10 cellular contexts compared by ENCODE assay signal in genomic region chr11:61164610-61165424, GRCh38. TPM values are rescaled to one million over a fixed set of nuclear protein-coding genes. Genes with fewer than 3 reads are reported as not detected.
DNase-seq lines count a peak whose midpoint lies in the region; ATAC-seq, FAIRE-seq and TF ChIP-seq lines count a peak whose summit lies in the region.
"Had no signal": no experiment of that assay in that cellular context is flagged by ENCODE, and none has a peak within 500 bp of the region (broad histone marks: within the 10 kb centered on the region; RNA-seq: fewer than 3 reads in every experiment).

No MANE protein-coding gene starts in this region.

- H3K4me3 Mint-ChIP-seq in activated CD4-positive, alpha-beta T cell treated with anti-CD3 and anti-CD28 coated beads, Interleukin-2, amount 10 ng/mL, durations not matched to agents 24 days and 14 days = peak overlapping the region; percentile 61

- POLR2A ChIA-PET in GM12878 (lab: Charles Lee) = interaction anchor here (0.5 kb wide), 1 partner anchor 258 kb away, joined by 5 read pairs; no protein-coding TSS in a partner anchor

- H3K4me3 ChIP-seq in GM12878 (peak overlapping the region; percentile 44), prostate gland (no peak overlapping the region)
- H3K4me3 ChIP-seq: pancreas had no signal

- peak overlapping the region; percentile 91 for H3K27ac Mint-ChIP-seq in activated CD4-positive, alpha-beta T cell treated with anti-CD3 and anti-CD28 coated beads, Interleukin-2, amount 10 ng/mL, durations not matched to agents 24 days and 14 days

- H3K9me3 ChIP-seq in GM12878 (replicated peaks; ENCODE audit: control insufficient read depth, insufficient read depth, low read length) = peaks cover 3% of the 10 kb centered on the region
- H3K9me3 ChIP-seq in prostate gland = no peaks in the 10 kb centered on the region
- H3K9me3 ChIP-seq: pancreas had no signal

- H3K4me1 ChIP-seq in GM12878 (ENCODE audit: control insufficient read depth, insufficient read depth, low read length) (peaks cover 47% of the 10 kb centered on the region), prostate gland (replicated peaks) (peaks cover 5% of the 10 kb centered on the region)

- TF ChIP-seq POLR2A in GM12878 (IDR thresholded peaks at IDR 0.05; ENCODE audit: low read depth, low read length) (no peak), prostate gland (IDR thresholded peaks at IDR 0.05) (no peak)

- no peak for DNase-seq in activated CD4-positive, alpha-beta T cell treated with anti-CD3 and anti-CD28 coated beads, Interleukin-2, amount 10 ng/mL, durations not matched to agents 24 days and 14 days
- no peak for DNase-seq in activated CD4-positive, alpha-beta T cell treated with anti-CD3 and anti-CD28 coated beads for 4 hours
- DNase-seq in NCI-H345 (lab: John Stamatoyannopoulos, UW) (peak; percentile 67), GM12878 (ENCODE audit: low read depth, low spot score) (no peak), prostate gland (ENCODE audit: low spot score) (peak; percentile 61)
- DNase-seq in stimulated activated CD4-positive, alpha-beta T cell treated with anti-CD3 and anti-CD28 coated beads, Interleukin-2, amount 100 ng/mL, for 24 hours = no peak
- DNase-seq: pancreas had no signal

- H3K9me3 Mint-ChIP-seq in activated CD4-positive, alpha-beta T cell treated with anti-CD3 and anti-CD28 coated beads, Interleukin-2, amount 10 ng/mL, durations not matched to agents 24 days and 14 days = no peaks in the 10 kb centered on the region

- in situ Hi-C loops in GM12878 (cut with MboI) = no loop called here

- WGBS in GM12878 (ENCODE audit: insufficient coverage, insufficient replicate concordance, low lambda C conversion rate, missing lambda C conversion rate) = 12% methylated on average over 13 of the region's 13 CpGs
- 65% methylated on average over 13 of the region's 13 CpGs for WGBS in prostate gland

- H3K36me3 ChIP-seq in GM12878 (ENCODE audit: control insufficient read depth in 2 of 2, insufficient read depth in 2 of 2, low read length in 1 of 2) = no peaks in the 10 kb centered on the region
- H3K36me3 ChIP-seq in prostate gland = no peaks in the 10 kb centered on the region
- H3K36me3 ChIP-seq: pancreas had no signal

- peaks cover 32% of the 10 kb centered on the region for H3K79me2 ChIP-seq in GM12878 (ENCODE audit: control insufficient read depth, insufficient read depth, low read length)

- H3K27me3 ChIP-seq in GM12878 (replicated peaks in 1 of 2; ENCODE audit: control insufficient read depth in 2 of 2, insufficient read depth in 2 of 2, low read length in 1 of 2) (no peaks in the 10 kb centered on the region), prostate gland (replicated peaks; ENCODE audit: insufficient read depth) (no peaks in the 10 kb centered on the region)
- H3K27me3 ChIP-seq: pancreas had no signal

- SMC1A ChIA-PET in GM12878 (lab: Charles Lee; ENCODE audit: uncharacterized antibody, unreplicated experiment) = no interaction called here

- RAD21 ChIA-PET in GM12878 (lab: Charles Lee; ENCODE audit: unreplicated experiment) = no interaction called here

- H3K4me2 ChIP-seq in GM12878 (ENCODE audit: control insufficient read depth, insufficient read depth) = peak overlapping the region; percentile 75

- TSS peak; percentile 34 for BruUV-seq in GM12878 (replicated peaks; lab: Mats Ljungman, UMichigan)

- H3K27ac ChIP-seq in GM12878 (ENCODE audit: control insufficient read depth, insufficient read depth) (peak overlapping the region; percentile 66), prostate gland (peak overlapping the region; percentile 76 to 81)

- no peak for FAIRE-seq in GM12878 (lab: Jason Lieb, UNC)
- FAIRE-seq: pancreas had no signal

- peak overlapping the region; percentile 51 for H3K9ac ChIP-seq in GM12878 (ENCODE audit: control insufficient read depth, insufficient read depth, low read length)

- intact Hi-C loops in activated CD4-positive, alpha-beta T cell treated with anti-CD3 and anti-CD28 coated beads, Interleukin-2, amount 10 ng/mL, durations not matched to agents 24 days and 14 days (cut with micrococcal nuclease) = loop anchor here (2.0 kb wide), 1 partner anchor 22 kb away; no protein-coding TSS in a partner anchor
- intact Hi-C loops in GM12878 (cut with micrococcal nuclease; ENCODE audit: unreplicated experiment) = loop anchor here (10.0 kb wide), 1 partner anchor 400 kb away; no protein-coding TSS in a partner anchor
- intact Hi-C loops in prostate gland (cut with DNase I) = loop anchor here (5.0 kb wide), 1 partner anchor 253 kb away; the partner anchor contains the start of gene TMEM109

- ATAC-seq in GM12878 (no peak), GM21529 (IDR thresholded peaks at IDR 0.05; ENCODE audit: unreplicated experiment) (no peak), GM19324 (IDR thresholded peaks at IDR 0.05; ENCODE audit: low FRiP score, unreplicated experiment) (no peak)
- ATAC-seq: pancreas had no signal

- H2AFZ ChIP-seq in GM12878 (ENCODE audit: control insufficient read depth, low read depth, low read length) = peak overlapping the region; percentile 42; the same call in 1 of the 2 replicates

- CTCF ChIA-PET in GM12878 (lab: Yijun Ruan, JAX) = no interaction called here

- no peak for TF ChIP-seq RAD21 in GM12878 (IDR thresholded peaks at IDR 0.05; ENCODE audit: insufficient read depth, low read depth, low read length)

- no peaks in the 10 kb centered on the region for H4K20me1 ChIP-seq in GM12878 (ENCODE audit: control insufficient read depth, insufficient read depth)

- TF ChIP-seq CTCF in GM12878 (IDR thresholded peaks at IDR 0.05 in 2 of 3, conservative IDR thresholded peaks at IDR 0.05 in 1 of 3; ENCODE audit: control insufficient read depth in 2 of 3, extremely low read depth in 1 of 3, insufficient read depth in 1 of 3, low read depth in 3 of 3, low read length in 3 of 3) (no peak), prostate gland (IDR thresholded peaks at IDR 0.05) (peak in 1 of 4 experiments; percentile 1)

- H3K4me1 Mint-ChIP-seq in activated CD4-positive, alpha-beta T cell treated with anti-CD3 and anti-CD28 coated beads, Interleukin-2, amount 10 ng/mL, durations not matched to agents 24 days and 14 days = peaks cover 42% of the 10 kb centered on the region

- TF ChIP-seq EP300 in GM12878 (IDR thresholded peaks at IDR 0.05; ENCODE audit: borderline replicate concordance in 1 of 2, control insufficient read depth in 1 of 2, low read depth in 2 of 2, low read length in 2 of 2) = no peak

- no peaks in the 10 kb centered on the region for H3K36me3 Mint-ChIP-seq in activated CD4-positive, alpha-beta T cell treated with anti-CD3 and anti-CD28 coated beads, Interleukin-2, amount 10 ng/mL, durations not matched to agents 24 days and 14 days (ENCODE audit: low read depth)

- H3K27me3 Mint-ChIP-seq in activated CD4-positive, alpha-beta T cell treated with anti-CD3 and anti-CD28 coated beads, Interleukin-2, amount 10 ng/mL, durations not matched to agents 24 days and 14 days = no peaks in the 10 kb centered on the region

RNA-seq across cellular contexts. Expression of gene VPS37C, which starts 3.6 kb away (rescaled TPM):
- 13.3 and 13.7 TPM in 2 replicates for total RNA-seq in activated CD4-positive, alpha-beta T cell treated with anti-CD3 and anti-CD28 coated beads, Interleukin-2, amount 10 ng/mL, durations not matched to agents 24 days and 14 days
- total RNA-seq in GM12878 (2013; cell fraction: nucleolus; rRNA removed) = 34.6 and 37.0 TPM in 2 replicates
- total RNA-seq in GM12878 (2014; rRNA removed) (7.4 and 8.6 TPM in 2 replicates), GM12878 (2014; rRNA removed; fragmentation: Illumina TruSeq; extraction: Trizol) (4.1 and 4.8 TPM in 2 replicates), GM12878 (2021) (15.6 and 16.5 TPM in 2 replicates), prostate gland (10 to 100 TPM; 32.2 to 38.8 TPM)
- 2.7 TPM for polyA plus RNA-seq in GM12878 (2011; ENCODE audit: low read depth)
- polyA plus RNA-seq in GM12878 (2011; rRNA removed) (5.1 and 7.0 TPM in 2 replicates), GM12878 (2014; fragmentation: Illumina TruSeq; extraction: Trizol) (2.2 and 5.0 TPM in 2 replicates), GM12878 (2014; fragmentation: Nextera tagmentation; extraction: Ambion mirVana) (under 1 TPM; 0.39 to 0.88 TPM), GM12878 (2014; rRNA removed) (8.6 and 9.0 TPM in 2 replicates), GM12878 (2016; fragmentation: Nextera tagmentation; extraction: Ambion mirVana) (1 to 10 TPM; 8.7 to 9.6 TPM)
- polyA plus RNA-seq in GM12878 (2011; cell fraction: cytosol; rRNA removed) = 9.4 and 9.9 TPM in 2 replicates
- 17.3 and 19.7 TPM in 2 replicates for polyA plus RNA-seq in GM12878 (2011; cell fraction: nucleus; rRNA removed)
- polyA plus RNA-seq in GM12878 (2012) = 7.0 and 7.9 TPM in 2 replicates
- polyA minus RNA-seq in GM12878 (2011; rRNA and poly(A)+ RNA removed) = 4.9 and 11.4 TPM in 2 replicates
- polyA minus RNA-seq in GM12878 (2011; cell fraction: cytosol; rRNA and poly(A)+ RNA removed) = 5.2 and 6.9 TPM in 2 replicates
- polyA minus RNA-seq in GM12878 (2011; cell fraction: nucleus; rRNA and poly(A)+ RNA removed) = 5.0 and 9.1 TPM in 2 replicates

RNA-seq across cellular contexts. Expression of gene PGA3, which starts 38.5 kb away (rescaled TPM):
- total RNA-seq in activated CD4-positive, alpha-beta T cell treated with anti-CD3 and anti-CD28 coated beads, Interleukin-2, amount 10 ng/mL, durations not matched to agents 24 days and 14 days = not detected in 2 replicates
- total RNA-seq in GM12878 (2013; cell fraction: nucleolus; rRNA removed) = not detected in 2 replicates
- total RNA-seq in GM12878 (2014; rRNA removed) = not detected in 2 replicates
- total RNA-seq in GM12878 (2014; rRNA removed; fragmentation: Illumina TruSeq; extraction: Trizol) = not detected in 2 replicates
- not detected in 2 replicates for total RNA-seq in GM12878 (2021)
- not detected for polyA plus RNA-seq in GM12878 (2011; ENCODE audit: low read depth)
- polyA plus RNA-seq in GM12878 (2011; rRNA removed) = not detected in 2 replicates
- not detected in 2 replicates for polyA plus RNA-seq in GM12878 (2011; cell fraction: cytosol; rRNA removed)
- not detected in 2 replicates for polyA plus RNA-seq in GM12878 (2011; cell fraction: nucleus; rRNA removed)
- not detected in 2 replicates for polyA plus RNA-seq in GM12878 (2012)
- not detected in 2 replicates for polyA plus RNA-seq in GM12878 (2014; fragmentation: Illumina TruSeq; extraction: Trizol)
- polyA plus RNA-seq in GM12878 (2014; fragmentation: Nextera tagmentation; extraction: Ambion mirVana) = not detected
- not detected in 2 replicates for polyA plus RNA-seq in GM12878 (2014; rRNA removed)
- polyA plus RNA-seq in GM12878 (2016; fragmentation: Nextera tagmentation; extraction: Ambion mirVana) = not detected
- polyA minus RNA-seq in GM12878 (2011; rRNA and poly(A)+ RNA removed) = not detected in 2 replicates
- not detected in 2 replicates for polyA minus RNA-seq in GM12878 (2011; cell fraction: cytosol; rRNA and poly(A)+ RNA removed)
- not detected in 2 replicates for polyA minus RNA-seq in GM12878 (2011; cell fraction: nucleus; rRNA and poly(A)+ RNA removed)
- total RNA-seq in prostate gland = under 1 TPM in 1 of 2 donors, not detected in 1; 0.77 TPM
- total RNA-seq: HT1080 had no signal

RNA-seq across cellular contexts. Expression of gene PGA4, which starts 57.3 kb away (rescaled TPM):
- not detected in 2 replicates for total RNA-seq in activated CD4-positive, alpha-beta T cell treated with anti-CD3 and anti-CD28 coated beads, Interleukin-2, amount 10 ng/mL, durations not matched to agents 24 days and 14 days
- total RNA-seq in GM12878 (2013; cell fraction: nucleolus; rRNA removed) = not detected in 2 replicates
- total RNA-seq in GM12878 (2014; rRNA removed) = not detected in 2 replicates
- total RNA-seq in GM12878 (2014; rRNA removed; fragmentation: Illumina TruSeq; extraction: Trizol) = not detected in 2 replicates
- not detected in 2 replicates for total RNA-seq in GM12878 (2021)
- polyA plus RNA-seq in GM12878 (2011; ENCODE audit: low read depth) = not detected
- polyA plus RNA-seq in GM12878 (2011; rRNA removed) = not detected in 2 replicates
- not detected in 2 replicates for polyA plus RNA-seq in GM12878 (2011; cell fraction: cytosol; rRNA removed)
- not detected in 2 replicates for polyA plus RNA-seq in GM12878 (2011; cell fraction: nucleus; rRNA removed)
- polyA plus RNA-seq in GM12878 (2012) = not detected in 2 replicates
- polyA plus RNA-seq in GM12878 (2014; fragmentation: Illumina TruSeq; extraction: Trizol) = not detected in 2 replicates
- polyA plus RNA-seq in GM12878 (2014; fragmentation: Nextera tagmentation; extraction: Ambion mirVana) = not detected
- not detected in 2 replicates for polyA plus RNA-seq in GM12878 (2014; rRNA removed)
- not detected for polyA plus RNA-seq in GM12878 (2016; fragmentation: Nextera tagmentation; extraction: Ambion mirVana)
- not detected in 2 replicates for polyA minus RNA-seq in GM12878 (2011; rRNA and poly(A)+ RNA removed)
- not detected in 2 replicates for polyA minus RNA-seq in GM12878 (2011; cell fraction: cytosol; rRNA and poly(A)+ RNA removed)
- polyA minus RNA-seq in GM12878 (2011; cell fraction: nucleus; rRNA and poly(A)+ RNA removed) = not detected in 2 replicates
- not detected for total RNA-seq in prostate gland
- total RNA-seq: HT1080 had no signal

Comparison
In these comparisons a context has a peak if more than half of its experiments do, and no peak if none do; other contexts are left out.
1. DNase-seq: peak in NCI-H345 (single experiment) and prostate gland (single experiment); none in activated CD4-positive, alpha-beta T cell treated with anti-CD3 and anti-CD28 coated beads, Interleukin-2, amount 10 ng/mL, durations not matched to agents 24 days and 14 days (single experiment), activated CD4-positive, alpha-beta T cell treated with anti-CD3 and anti-CD28 coated beads for 4 hours (0 of 2), GM12878 (single experiment) and stimulated activated CD4-positive, alpha-beta T cell treated with anti-CD3 and anti-CD28 coated beads, Interleukin-2, amount 100 ng/mL, for 24 hours (0 of 2).